In the genomic region with DNA sequence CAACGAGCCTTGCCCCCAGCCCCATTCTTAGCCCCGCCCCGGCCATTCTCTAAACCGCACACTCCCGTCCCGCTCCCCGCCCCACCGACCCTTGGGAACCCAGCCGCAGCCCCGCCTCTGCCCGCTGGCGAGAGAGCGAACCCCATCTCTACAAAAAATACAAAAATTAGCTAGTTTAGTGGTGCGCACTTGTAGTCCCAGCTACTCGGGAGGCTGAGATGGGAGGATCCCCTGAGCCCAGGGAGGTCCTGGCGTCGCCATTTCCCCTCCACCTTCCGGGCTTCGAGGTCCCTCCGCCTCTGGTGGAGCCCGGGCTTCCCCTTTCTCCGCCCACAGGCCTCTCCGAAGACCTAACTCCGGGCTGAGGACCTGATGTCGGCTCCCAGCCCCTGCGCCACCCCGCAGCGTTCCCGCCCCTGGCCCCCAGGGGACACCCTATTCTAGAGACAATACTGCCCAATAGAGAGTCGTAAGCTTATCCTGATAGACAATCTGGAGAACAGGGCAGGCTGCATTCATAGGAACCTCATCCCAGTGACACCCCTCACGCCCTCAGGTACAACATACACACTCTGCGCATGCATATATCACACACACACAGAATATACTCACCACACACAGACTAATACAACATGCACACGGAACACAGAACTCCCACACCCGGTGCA, we compare ENCODE assay signal across 8 cellular contexts. TPM values are rescaled to one million over a fixed set of nuclear protein-coding genes. Genes with fewer than 3 reads are reported as not detected.
DNase-seq lines count a peak whose midpoint lies in the region; ATAC-seq and TF ChIP-seq lines count a peak whose summit lies in the region.

No MANE protein-coding gene starts in this region.

- 27 to 32% methylated on average over 30 to 34 of the region's 34 CpGs for WGBS in upper lobe of left lung, 2 donors

- H3K4me3 ChIP-seq in effector memory CD4-positive, alpha-beta T cell (ENCODE audit: insufficient read depth, low read depth, low read length, poor library complexity, severe bottlenecking) = peak overlapping the region; percentile 61
- peak overlapping the region in 3 of 4 donors; percentile 59 to 75 (median 68) for H3K4me3 ChIP-seq in upper lobe of left lung

- TF ChIP-seq EP300 in upper lobe of left lung (IDR thresholded peaks at IDR 0.05) = no peak

- H3K9me3 Mint-ChIP-seq in nephron progenitor cell = no peaks in the 10 kb centered on the region

- peaks cover 3% of the 10 kb centered on the region for H3K27me3 Mint-ChIP-seq in nephron progenitor cell (ENCODE audit: low read depth, poor library complexity)

- H3K36me3 ChIP-seq in effector memory CD4-positive, alpha-beta T cell (ENCODE audit: control insufficient read depth, insufficient read depth, low read length) = no peaks in the 10 kb centered on the region
- H3K36me3 ChIP-seq in upper lobe of left lung = peaks cover 0 to 15% (median 9%) of the 10 kb centered on the region in 4 donors

- TF ChIP-seq CTCF in nephron progenitor cell (IDR thresholded peaks at IDR 0.05) (no peak), upper lobe of left lung (IDR thresholded peaks at IDR 0.05) (peak in 1 of 6 experiments; percentile 6)

- peak; percentile 21 for ATAC-seq in HG03280 (IDR thresholded peaks at IDR 0.05; ENCODE audit: unreplicated experiment)
- peak; percentile 2 to 51 for ATAC-seq in upper lobe of left lung (ENCODE audit: low FRiP score in 2 of 2)
- no peak for ATAC-seq in HG03439 (IDR thresholded peaks at IDR 0.05; ENCODE audit: unreplicated experiment)

- H3K27me3 ChIP-seq in effector memory CD4-positive, alpha-beta T cell (replicated peaks; ENCODE audit: control insufficient read depth, insufficient read depth, low read length, poor library complexity, severe bottlenecking) = peaks cover 4% of the 10 kb centered on the region
- no peaks in the 10 kb centered on the region for H3K27me3 ChIP-seq in upper lobe of left lung

- H3K4me1 ChIP-seq in effector memory CD4-positive, alpha-beta T cell (ENCODE audit: control insufficient read depth, insufficient read depth, low read length, poor library complexity, severe bottlenecking) = peaks cover 15% of the 10 kb centered on the region
- H3K4me1 ChIP-seq in upper lobe of left lung = peaks cover 21 to 38% (median 26%) of the 10 kb centered on the region in 4 donors

- H3K27ac ChIP-seq in effector memory CD4-positive, alpha-beta T cell (ENCODE audit: insufficient read depth, low read length, poor library complexity, severe bottlenecking) = peak overlapping the region; percentile 74
- H3K27ac ChIP-seq in upper lobe of left lung = peak overlapping the region; percentile 81 to 89 (median 84)

- H3K4me1 Mint-ChIP-seq in nephron progenitor cell = peaks cover 64% of the 10 kb centered on the region

- peak overlapping the region; percentile 96 for H3K4me3 Mint-ChIP-seq in nephron progenitor cell

- H3K9me3 ChIP-seq in effector memory CD4-positive, alpha-beta T cell (ENCODE audit: control insufficient read depth, low read length) = no peaks in the 10 kb centered on the region
- no peaks in the 10 kb centered on the region for H3K9me3 ChIP-seq in upper lobe of left lung

- peak overlapping the region; percentile 99 for H3K27ac Mint-ChIP-seq in nephron progenitor cell

- peak in 1 of 4 donors; percentile 12 for TF ChIP-seq POLR2A in upper lobe of left lung (IDR thresholded peaks at IDR 0.05)

- DNase-seq in DMS153 treated with DMSO at 0.1 percent for 48 hours (lab: John Stamatoyannopoulos, UW; ENCODE audit: unreplicated experiment) (peak; percentile 65), nephron progenitor cell (peak; percentile 57), upper lobe of left lung (peak; percentile 55 to 89), NCI-H2171 (lab: John Stamatoyannopoulos, UW) (no peak)
- peak; percentile 58 to 68 for DNase-seq in activated CD4-positive, alpha-beta T cell treated with anti-CD3 and anti-CD28 coated beads for 4 hours
- DNase-seq in effector memory CD4-positive, alpha-beta T cell = peak; percentile 45 to 59 (median 49)

- peaks cover 37% of the 10 kb centered on the region for H3K36me3 Mint-ChIP-seq in nephron progenitor cell (ENCODE audit: low read depth)

RNA-seq across cellular contexts. Expression of a gene that starts 0.5 kb away (rescaled TPM):
- 10 to 100 TPM in 2 of 6 donors, 1 to 10 TPM in 4; 1.2 to 11.5 (median 3.4) TPM for total RNA-seq in upper lobe of left lung

RNA-seq across cellular contexts. Expression of a gene that starts 5.5 kb away (rescaled TPM):
- total RNA-seq in upper lobe of left lung = 100 to 1,000 TPM in 2 of 6 donors, 10 to 100 TPM in 4; 69.5 to 123 (median 85.5) TPM

RNA-seq across cellular contexts. Expression of a gene that starts 7.6 kb away (rescaled TPM):
- total RNA-seq in upper lobe of left lung = 1,000 to 10,000 TPM in 2 of 6 donors, 100 to 1,000 TPM in 4; 206 to 1,142 (median 416) TPM

RNA-seq across cellular contexts. Expression of a gene that starts 13.9 kb away (rescaled TPM):
- 10 to 100 TPM in 3 of 6 donors, 1 to 10 TPM in 3; 4.1 to 25.8 (median 14.1) TPM for total RNA-seq in upper lobe of left lung

RNA-seq across cellular contexts. Expression of a gene that starts 16.4 kb away (rescaled TPM):
- total RNA-seq in upper lobe of left lung = 10 to 100 TPM in 3 of 6 donors, 1 to 10 TPM in 3; 3.5 to 34.6 (median 13.0) TPM
